20 cellular contexts compared by ENCODE assay signal in the genomic region with DNA sequence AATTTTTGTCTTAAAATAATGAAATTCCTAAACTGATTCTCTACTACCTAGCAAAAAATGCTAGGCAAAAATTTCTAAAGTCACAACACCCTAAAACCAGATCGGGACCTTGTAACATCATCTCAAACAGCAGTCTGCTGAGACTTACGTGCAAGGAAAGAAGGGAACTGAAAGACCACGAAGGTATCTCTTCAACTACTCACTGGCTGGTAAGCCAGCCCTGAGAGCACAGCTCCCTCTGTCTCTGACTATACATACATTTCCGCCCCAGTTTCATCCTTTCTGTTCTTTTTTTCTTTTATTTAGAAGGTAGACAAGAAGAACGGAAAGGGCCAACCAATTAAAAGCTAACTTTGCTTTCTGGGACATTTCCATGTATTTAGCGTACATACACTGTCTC.
DNase-seq lines count a peak whose midpoint lies in the region; ATAC-seq and TF ChIP-seq lines count a peak whose summit lies in the region.
"Had no signal": no experiment of that assay in that cellular context is flagged by ENCODE, and none has a peak within 500 bp of the region (broad histone marks: within the 10 kb centered on the region; RNA-seq: fewer than 3 reads in every experiment).

No MANE protein-coding gene starts in this region.

- no peak overlapping the region for H3K27ac Mint-ChIP-seq in stimulated activated naive B cell treated with anti-CD40 and anti-IgM and Interleukin-4, amounts not matched to agents 10 μg/mL and 1 μg/mL and 100 μg/mL, for 72 hours
- H3K27ac Mint-ChIP-seq: B cell; CD4-positive, alpha-beta T cell; CD8-positive, alpha-beta T cell had no signal

- no peaks in the 10 kb centered on the region for H3K36me3 Mint-ChIP-seq in stimulated activated naive B cell treated with anti-CD40 and anti-IgM and Interleukin-4, amounts not matched to agents 10 μg/mL and 1 μg/mL and 100 μg/mL, for 72 hours
- H3K36me3 Mint-ChIP-seq: CD8-positive, alpha-beta T cell had no signal

- DNase-seq in GM12865 (ENCODE audit: low read depth) (peak; percentile 35), NCI-H2107 treated with DMSO at 0.1 percent for 48 hours (lab: John Stamatoyannopoulos, UW; ENCODE audit: unreplicated experiment) (no peak)
- DNase-seq in stimulated activated naive B cell treated with anti-CD40 and anti-IgM and Interleukin-4, amounts not matched to agents 10 μg/mL and 1 μg/mL and 100 μg/mL, for 72 hours = no peak
- DNase-seq: AML-193; Caco-2; Calu3; CD4-positive, alpha-beta T cell; CD8-positive, alpha-beta T cell; DMS53; DMS79; DND-41; EL; GDM1 had no signal

- peak overlapping the region; percentile 24; the same call in 1 of the 2 replicates for H3K4me2 ChIP-seq in OCI-LY3 (ENCODE audit: low read length)
- H3K4me2 ChIP-seq: A549; BLaER1 treated with 17β-estradiol and CSF1 and Interleukin-3, amounts not matched to agents 10 nM and 100 nM had no signal

- H3K4me1 Mint-ChIP-seq in stimulated activated naive B cell treated with anti-CD40 and anti-IgM and Interleukin-4, amounts not matched to agents 10 μg/mL and 1 μg/mL and 100 μg/mL, for 72 hours = no peaks in the 10 kb centered on the region
- H3K4me1 Mint-ChIP-seq: B cell had no signal

- peaks cover 3% of the 10 kb centered on the region for H3K4me1 ChIP-seq in OCI-LY3 (ENCODE audit: low read length)
- H3K4me1 ChIP-seq: A549; BLaER1 treated with 17β-estradiol and CSF1 and Interleukin-3, amounts not matched to agents 10 nM and 100 nM; Caco-2 had no signal

- no peaks in the 10 kb centered on the region for H3K27me3 ChIP-seq in OCI-LY3 (ENCODE audit: low read depth, low read length)
- H3K27me3 ChIP-seq: BLaER1 treated with 17β-estradiol and CSF1 and Interleukin-3, amounts not matched to agents 10 nM and 100 nM had no signal

- H3K9me3 Mint-ChIP-seq in stimulated activated naive B cell treated with anti-CD40 and anti-IgM and Interleukin-4, amounts not matched to agents 10 μg/mL and 1 μg/mL and 100 μg/mL, for 72 hours = peaks cover 14 to 21% of the 10 kb centered on the region in 2 donors

- no peaks in the 10 kb centered on the region for H3K9me3 ChIP-seq in OCI-LY3 (ENCODE audit: insufficient read depth, low read length)
- H3K9me3 ChIP-seq: A549, Caco-2 had no signal

- H2AFZ ChIP-seq in OCI-LY3 (ENCODE audit: low read depth, low read length) = no peak overlapping the region

- H3K27ac ChIP-seq in OCI-LY3 (ENCODE audit: low read length) = no peak overlapping the region
- H3K27ac ChIP-seq: 22Rv1; A549; BLaER1 treated with 17β-estradiol and CSF1 and Interleukin-3, amounts not matched to agents 10 nM and 100 nM; C4-2B had no signal

- H3K4me3 ChIP-seq in GM12865 (ENCODE audit: low read depth, low read length) (no peak overlapping the region), OCI-LY3 (ENCODE audit: low read length) (no peak overlapping the region)
- H3K4me3 ChIP-seq: A549; BLaER1 treated with 17β-estradiol and CSF1 and Interleukin-3, amounts not matched to agents 10 nM and 100 nM had no signal

- TF ChIP-seq CTCF in GM12865 (IDR thresholded peaks at IDR 0.05; ENCODE audit: insufficient read depth, low read depth, low read length, missing control alignments) (no peak), OCI-LY3 (IDR thresholded peaks at IDR 0.05; ENCODE audit: low read depth, low read length) (peak; percentile 26)

- no peaks in the 10 kb centered on the region for H3K27me3 Mint-ChIP-seq in stimulated activated naive B cell treated with anti-CD40 and anti-IgM and Interleukin-4, amounts not matched to agents 10 μg/mL and 1 μg/mL and 100 μg/mL, for 72 hours
- H3K27me3 Mint-ChIP-seq: B cell; CD4-positive, alpha-beta T cell had no signal

- H3K36me3 ChIP-seq in OCI-LY3 (replicated peaks; ENCODE audit: low read depth, low read length) = no peaks in the 10 kb centered on the region

- H3K4me3 Mint-ChIP-seq in stimulated activated naive B cell treated with anti-CD40 and anti-IgM and Interleukin-4, amounts not matched to agents 10 μg/mL and 1 μg/mL and 100 μg/mL, for 72 hours = no peak overlapping the region
- H3K4me3 Mint-ChIP-seq: B cell; CD4-positive, alpha-beta T cell; CD8-positive, alpha-beta T cell had no signal

- no peaks in the 10 kb centered on the region for H4K20me1 ChIP-seq in OCI-LY3 (ENCODE audit: insufficient read depth, low read length)
- H4K20me1 ChIP-seq: BLaER1 treated with 17β-estradiol and CSF1 and Interleukin-3, amounts not matched to agents 10 nM and 100 nM had no signal

- no peaks in the 10 kb centered on the region for H3K79me2 ChIP-seq in OCI-LY3 (ENCODE audit: low read length)

- no peak overlapping the region for H3K9ac ChIP-seq in OCI-LY3 (ENCODE audit: low read length)
- H3K9ac ChIP-seq: BLaER1 treated with 17β-estradiol and CSF1 and Interleukin-3, amounts not matched to agents 10 nM and 100 nM had no signal

- peak; percentile 54 for ATAC-seq in GM19324 (IDR thresholded peaks at IDR 0.05; ENCODE audit: low FRiP score, unreplicated experiment)
- ATAC-seq in stimulated activated naive B cell treated with anti-CD40 and anti-IgM and Interleukin-4, amounts not matched to agents 10 μg/mL and 1 μg/mL and 100 μg/mL, for 72 hours (replicated peaks) = no peak
- ATAC-seq: A549; CD8-positive, alpha-beta T cell had no signal
